Comparison of ENCODE assay signal across 1 cellular context in genomic region chr15:84734794-84735479, GRCh38.
A peak's percentile ranks its signal among the peaks of the same experiment; 100 is the strongest.
TF ChIP-seq lines count a peak whose summit lies in the region.

No MANE protein-coding gene starts in this region.

TF ChIP-seq in K562, 482 proteins besides CTCF, POLR2A, EP300 and RAD21 (continued from another document and continues in another):
- TF ChIP-seq ZBTB12 (CRISPR knock-in tag; IDR thresholded peaks at IDR 0.05) (no peak), NFATC3 (IDR thresholded peaks at IDR 0.05) (peak; percentile 79; the same call in 1 of the 2 replicates), BRF2 (IDR thresholded peaks at IDR 0.05; ENCODE audit: borderline replicate concordance, insufficient read depth, insufficient read length) (no peak), ZNF785 (CRISPR knock-in tag; IDR thresholded peaks at IDR 0.05) (no peak), TAF1 (IDR thresholded peaks at IDR 0.05; ENCODE audit: control insufficient read depth, extremely low read depth, insufficient read depth, low read length, severe bottlenecking) (peak; percentile 39), POLR2AphosphoS5 (IDR thresholded peaks at IDR 0.05; ENCODE audit: control insufficient read depth, insufficient read depth, low read depth, low read length) (peak; percentile 59; the same call in 1 of the 2 replicates), SRSF9 (IDR thresholded peaks at IDR 0.05; ENCODE audit: borderline replicate concordance, low read depth, low read length) (no peak), NFRKB (IDR thresholded peaks at IDR 0.05; ENCODE audit: low read depth) (peak; percentile 97), VEZF1 (CRISPR knock-in tag; IDR thresholded peaks at IDR 0.05) (peak; percentile 87), HDGF (IDR thresholded peaks at IDR 0.05) (peak; percentile 86; the same call in 1 of the 2 replicates), SIRT6 (IDR thresholded peaks at IDR 0.05; ENCODE audit: low read depth, low read length) (no peak), ZNF644 (tag; IDR thresholded peaks at IDR 0.05; ENCODE audit: low read depth) (0 out of 2 replicates have a peak, but pooled peaks have one; percentile 38), NCOA6 (IDR thresholded peaks at IDR 0.05) (no peak), CREB3 (tag; conservative IDR thresholded peaks at IDR 0.05; ENCODE audit: low read depth) (no peak), PBX2 (CRISPR knock-in tag; IDR thresholded peaks at IDR 0.05; ENCODE audit: low read depth) (no peak), PBX2 (tag; conservative IDR thresholded peaks at IDR 0.05; ENCODE audit: low read depth) (peak; percentile 58; the same call in 1 of the 2 replicates), ARID1B (IDR thresholded peaks at IDR 0.05) (peak; percentile 88), E2F8 (IDR thresholded peaks at IDR 0.05; ENCODE audit: low read depth, partially characterized antibody) (peak; percentile 78), ATF7 (IDR thresholded peaks at IDR 0.05) (peak; percentile 76; the same call in 1 of the 2 replicates), ZNF124 (CRISPR knock-in tag; IDR thresholded peaks at IDR 0.05) (no peak), ARNT (IDR thresholded peaks at IDR 0.05) (peak; percentile 81 to 94; a peak in 3 of 4 replicates), ELF2 (CRISPR knock-in tag; IDR thresholded peaks at IDR 0.05) (no peak), L3MBTL2 (IDR thresholded peaks at IDR 0.05) (0 out of 2 replicates have a peak, but pooled peaks have one; percentile 40), POLR2B (IDR thresholded peaks at IDR 0.05; ENCODE audit: low read depth, partially characterized antibody) (peak; percentile 79), GABPB1 (CRISPR knock-in tag; IDR thresholded peaks at IDR 0.05) (peak; percentile 69), PHB2 (IDR thresholded peaks at IDR 0.05; ENCODE audit: low read depth) (peak; percentile 60; the same call in 1 of the 2 replicates), ZNF354B (CRISPR knock-in tag; IDR thresholded peaks at IDR 0.05) (no peak), HNRNPLL (IDR thresholded peaks at IDR 0.05; ENCODE audit: low read depth, low read length, poor library complexity, severe bottlenecking) (no peak), NCOR1 (IDR thresholded peaks at IDR 0.05) (peak; percentile 45; the same call in 1 of the 2 replicates), HES1 (IDR thresholded peaks at IDR 0.05; ENCODE audit: low read depth) (peak; percentile 61), CBFA2T2 (conservative IDR thresholded peaks at IDR 0.05) (peak; percentile 53; the same call in 1 of the 2 replicates), ZNF766 (CRISPR knock-in tag; conservative IDR thresholded peaks at IDR 0.05) (peak; percentile 15; the same call in 1 of the 2 replicates), ZNF408 (CRISPR knock-in tag; IDR thresholded peaks at IDR 0.05; ENCODE audit: low read depth) (no peak), LEF1 (IDR thresholded peaks at IDR 0.05) (peak; percentile 100), SMAD4 (CRISPR knock-in tag; conservative IDR thresholded peaks at IDR 0.05) (peak; percentile 57; the same call in 1 of the 2 replicates), ARID3A (IDR thresholded peaks at IDR 0.05; ENCODE audit: borderline replicate concordance, low read depth, low read length) (peak; percentile 26; the same call in 1 of the 2 replicates), ZBTB5 (IDR thresholded peaks at IDR 0.05) (peak; percentile 67; the same call in 1 of the 2 replicates), MECOM (CRISPR knock-in tag; IDR thresholded peaks at IDR 0.05) (peak; percentile 45; the same call in 1 of the 2 replicates), HDAC3 (IDR thresholded peaks at IDR 0.05; ENCODE audit: borderline replicate concordance, partially characterized antibody) (no peak), TAL1 (IDR thresholded peaks at IDR 0.05) (peak; percentile 54; the same call in 1 of the 2 replicates), DNMT1 (IDR thresholded peaks at IDR 0.05) (no peak), ETV5 (CRISPR knock-in tag; IDR thresholded peaks at IDR 0.05; ENCODE audit: low read depth) (peak; percentile 78), GTF2E2 (tag; IDR thresholded peaks at IDR 0.05) (0 out of 2 replicates have a peak, but pooled peaks have one; percentile 28), CREM (IDR thresholded peaks at IDR 0.05; ENCODE audit: low read depth) (peak; percentile 74), MEF2A (IDR thresholded peaks at IDR 0.05; ENCODE audit: control insufficient read depth, low read depth, low read length) (no peak), AFF1 (IDR thresholded peaks at IDR 0.05; ENCODE audit: low read depth in 1 of 2, partially characterized antibody in 2 of 2) (peak; percentile 65 to 96)
